In genomic region chr20:51495921-51496545, GRCh38 we compare ENCODE assay signal across 15 cellular contexts. TPM values are rescaled to one million over a fixed set of nuclear protein-coding genes. Genes with fewer than 3 reads are reported as not detected.
DNase-seq lines count a peak whose midpoint lies in the region; ATAC-seq and TF ChIP-seq lines count a peak whose summit lies in the region.
"Had no signal": no experiment of that assay in that cellular context is flagged by ENCODE, and none has a peak within 500 bp of the region (broad histone marks: within the 10 kb centered on the region; RNA-seq: fewer than 3 reads in every experiment).

No MANE protein-coding gene starts in this region.

- H3K9me3 Mint-ChIP-seq in activated naive CD4-positive, alpha-beta T cell treated with anti-CD3 and anti-CD28 coated beads, Interleukin-2, amount 50 U/mL, for 24 hours = peaks cover 10% of the 10 kb centered on the region
- H3K9me3 Mint-ChIP-seq in effector memory CD8-positive, alpha-beta T cell = no peaks in the 10 kb centered on the region

- H3K36me3 ChIP-seq in OCI-LY1 (ENCODE audit: insufficient read depth, low read length) = peaks cover 49% of the 10 kb centered on the region
- H3K36me3 ChIP-seq in upper lobe of right lung = no peaks in the 10 kb centered on the region
- H3K36me3 ChIP-seq: HAP-1 had no signal

- ATAC-seq in effector memory CD8-positive, alpha-beta T cell (replicated peaks) = no peak
- no peak for ATAC-seq in upper lobe of right lung

- H2AFZ ChIP-seq in OCI-LY1 (ENCODE audit: low read length) = no peak overlapping the region

- peaks cover 14% of the 10 kb centered on the region for H3K36me3 Mint-ChIP-seq in activated naive CD4-positive, alpha-beta T cell treated with anti-CD3 and anti-CD28 coated beads, Interleukin-2, amount 50 U/mL, for 24 hours
- H3K36me3 Mint-ChIP-seq in effector memory CD8-positive, alpha-beta T cell (ENCODE audit: insufficient read depth) = peaks cover 42% of the 10 kb centered on the region

- no peak for TF ChIP-seq CTCF in OCI-LY1 (IDR thresholded peaks at IDR 0.05; ENCODE audit: low read length)
- TF ChIP-seq CTCF in upper lobe of right lung (IDR thresholded peaks at IDR 0.05) = no peak

- H3K27ac ChIP-seq in OCI-LY1 (ENCODE audit: low read depth, low read length, poor library complexity, severe bottlenecking) (peak overlapping the region; percentile 36), upper lobe of right lung (peak overlapping the region; percentile 30)
- H3K27ac ChIP-seq: C4-2B had no signal

- DNase-seq in activated naive CD4-positive, alpha-beta T cell (lab: John Stamatoyannopoulos, UW) = no peak
- no peak for DNase-seq in effector memory CD8-positive, alpha-beta T cell
- DNase-seq in upper lobe of right lung (no peak), NCI-H2171 (lab: John Stamatoyannopoulos, UW) (no peak), NCI-H2196 (lab: John Stamatoyannopoulos, UW; ENCODE audit: unreplicated experiment) (no peak), amniotic stem cell (lab: John Stamatoyannopoulos, UW) (no peak)
- DNase-seq: GDM1; NCI-H1092; NCI-H446 treated with DMSO at 0.1 percent for 48 hours; stimulated activated CD4-positive, alpha-beta T cell treated with anti-CD3 and anti-CD28 coated beads, Interleukin-4, amount 100 ng/mL, for 1 hour; stimulated activated naive CD4-positive, alpha-beta T cell had no signal

- H3K9me2 ChIP-seq in OCI-LY1 (ENCODE audit: low read depth, low read length) = no peaks in the 10 kb centered on the region

- H3K27me3 ChIP-seq in OCI-LY1 (ENCODE audit: insufficient read depth, low read length) (no peaks in the 10 kb centered on the region), upper lobe of right lung (no peaks in the 10 kb centered on the region)

- H3K4me1 ChIP-seq in OCI-LY1 (ENCODE audit: insufficient read depth, low read length, severe bottlenecking) (peaks cover 89% of the 10 kb centered on the region), upper lobe of right lung (peaks cover 55% of the 10 kb centered on the region)
- H3K4me1 ChIP-seq: HAP-1 had no signal

- intact Hi-C loops in upper lobe of right lung (cut with DNase I) = no loop called here

- H3F3A ChIP-seq in OCI-LY1 (ENCODE audit: insufficient read depth, low read length) = no peaks in the 10 kb centered on the region

- H3K4me3 ChIP-seq in OCI-LY1 (ENCODE audit: low read depth, low read length, poor library complexity, severe bottlenecking) = no peak overlapping the region
- no peak overlapping the region for H3K4me3 ChIP-seq in upper lobe of right lung
- H3K4me3 ChIP-seq: HAP-1 had no signal

- H3K4me1 Mint-ChIP-seq in activated naive CD4-positive, alpha-beta T cell treated with anti-CD3 and anti-CD28 coated beads, Interleukin-2, amount 50 U/mL, for 24 hours = peaks cover 98% of the 10 kb centered on the region
- H3K4me1 Mint-ChIP-seq in effector memory CD8-positive, alpha-beta T cell (ENCODE audit: low read depth in 2 of 2) = peaks cover 83 to 93% of the 10 kb centered on the region in 2 donors

- no peaks in the 10 kb centered on the region for H3K9me3 ChIP-seq in OCI-LY1 (ENCODE audit: low read length)
- H3K9me3 ChIP-seq in upper lobe of right lung = no peaks in the 10 kb centered on the region
- H3K9me3 ChIP-seq: HAP-1 had no signal

- no peaks in the 10 kb centered on the region for H4K20me1 ChIP-seq in OCI-LY1 (ENCODE audit: insufficient read depth, low read length)

- peak overlapping the region; percentile 42 for H3K4me3 Mint-ChIP-seq in activated naive CD4-positive, alpha-beta T cell treated with anti-CD3 and anti-CD28 coated beads, Interleukin-2, amount 50 U/mL, for 24 hours
- H3K4me3 Mint-ChIP-seq in effector memory CD8-positive, alpha-beta T cell = peak overlapping the region; percentile 72 to 92

- no peak overlapping the region for H3K9ac ChIP-seq in OCI-LY1 (ENCODE audit: low read length)

- no peaks in the 10 kb centered on the region for H3K79me2 ChIP-seq in OCI-LY1 (ENCODE audit: insufficient read depth, low read length)

- H3K27me3 Mint-ChIP-seq in activated naive CD4-positive, alpha-beta T cell treated with anti-CD3 and anti-CD28 coated beads, Interleukin-2, amount 50 U/mL, for 24 hours = no peaks in the 10 kb centered on the region
- no peaks in the 10 kb centered on the region for H3K27me3 Mint-ChIP-seq in effector memory CD8-positive, alpha-beta T cell

- H3K4me2 ChIP-seq in OCI-LY1 (ENCODE audit: low read length) = no peak overlapping the region

- H3K27ac Mint-ChIP-seq in activated naive CD4-positive, alpha-beta T cell treated with anti-CD3 and anti-CD28 coated beads, Interleukin-2, amount 50 U/mL, for 24 hours = peak overlapping the region; percentile 94
- peak overlapping the region; percentile 87 to 97 for H3K27ac Mint-ChIP-seq in effector memory CD8-positive, alpha-beta T cell

RNA-seq across cellular contexts. Expression of gene NFATC2, which starts 46.5 kb away (rescaled TPM):
- total RNA-seq in upper lobe of right lung = 7.6 TPM
